Comparison of ENCODE assay signal across 8 cellular contexts in genomic region chr2:64989126-64989981, GRCh38. TPM values are rescaled to one million over a fixed set of nuclear protein-coding genes. Genes with fewer than 3 reads are reported as not detected.
DNase-seq lines count a peak whose midpoint lies in the region; ATAC-seq and TF ChIP-seq lines count a peak whose summit lies in the region.

TSS of gene SLC1A4 (plus strand) at chr2:64989399. CDS start at chr2:64989644, 245 bp downstream.

- H3K4me1 Mint-ChIP-seq in activated T-helper 17 cell treated with anti-CD3 and anti-CD28 coated beads, Interleukin-2, amount 50 U/mL, for 72 hours, result peaks cover 32% of the 10 kb centered on the region
- peaks cover 36% of the 10 kb centered on the region for H3K4me1 Mint-ChIP-seq in nephron
- H3K4me1 Mint-ChIP-seq in stimulated activated naive CD8-positive, alpha-beta T cell treated with anti-CD3 and anti-CD28 coated beads, Interleukin-15, Interleukin-2, amounts not matched to agents 100 ng/mL and 50 ng/mL, for 24 hours (ENCODE audit: low read depth), result peaks cover 52% of the 10 kb centered on the region

- H3K9ac ChIP-seq in Karpas-422 (ENCODE audit: low read length), result peak within 1 kb of the TSS; percentile 98

- ATAC-seq in GM21825 (IDR thresholded peaks at IDR 0.05; ENCODE audit: unreplicated experiment), result peak; percentile 61
- ATAC-seq in activated T-helper 17 cell treated with anti-CD3 and anti-CD28 coated beads, Interleukin-2, amount 50 U/mL, for 72 hours (replicated peaks), result peak; percentile 69

- H3K9me3 Mint-ChIP-seq in activated T-helper 17 cell treated with anti-CD3 and anti-CD28 coated beads, Interleukin-2, amount 50 U/mL, for 72 hours, result no peaks in the 10 kb centered on the region
- no peaks in the 10 kb centered on the region for H3K9me3 Mint-ChIP-seq in nephron
- H3K9me3 Mint-ChIP-seq in stimulated activated naive CD8-positive, alpha-beta T cell treated with anti-CD3 and anti-CD28 coated beads, Interleukin-15, Interleukin-2, amounts not matched to agents 100 ng/mL and 50 ng/mL, for 24 hours, result no peaks in the 10 kb centered on the region

- peak within 1 kb of the TSS; percentile 85 for H3K4me3 ChIP-seq in Karpas-422 (ENCODE audit: low read length)
- H3K4me3 ChIP-seq in fibroblast of pulmonary artery (replicated peaks; ENCODE audit: low read depth, low read length), result peak within 1 kb of the TSS; percentile 75

- H3K27ac ChIP-seq in Karpas-422 (ENCODE audit: low read length) (peak within 1 kb of the TSS; percentile 90), RWPE1 (peak within 1 kb of the TSS; percentile 94)

- no peaks in the 10 kb centered on the region for H3K9me3 ChIP-seq in Karpas-422 (ENCODE audit: low read length)

- H3K27me3 Mint-ChIP-seq in activated T-helper 17 cell treated with anti-CD3 and anti-CD28 coated beads, Interleukin-2, amount 50 U/mL, for 72 hours, result peaks cover 4% of the 10 kb centered on the region
- H3K27me3 Mint-ChIP-seq in nephron (ENCODE audit: low read depth), result peaks cover 27% of the 10 kb centered on the region
- peaks cover 16% of the 10 kb centered on the region for H3K27me3 Mint-ChIP-seq in stimulated activated naive CD8-positive, alpha-beta T cell treated with anti-CD3 and anti-CD28 coated beads, Interleukin-15, Interleukin-2, amounts not matched to agents 100 ng/mL and 50 ng/mL, for 24 hours

- no peaks in the 10 kb centered on the region for H3K27me3 ChIP-seq in Karpas-422 (ENCODE audit: low read length)

- H4K20me1 ChIP-seq in Karpas-422 (ENCODE audit: insufficient read depth, low read depth, low read length), result peaks cover 34% of the 10 kb centered on the region

- peaks cover 26% of the 10 kb centered on the region for H3K36me3 ChIP-seq in Karpas-422 (ENCODE audit: insufficient read depth, low read length)

- no peaks in the 10 kb centered on the region for H3K9me2 ChIP-seq in Karpas-422 (replicated peaks; ENCODE audit: insufficient read depth, low read length)

- DNase-seq in DMS79 treated with DMSO at 0.1 percent for 48 hours (lab: John Stamatoyannopoulos, UW) (peak; percentile 89), Karpas-422 (peak; percentile 96), RWPE1 (ENCODE audit: low spot score) (peak; percentile 78), fibroblast of pulmonary artery (ENCODE audit: low read depth) (peak; percentile 84)

- peaks cover 4% of the 10 kb centered on the region for H3K36me3 Mint-ChIP-seq in activated T-helper 17 cell treated with anti-CD3 and anti-CD28 coated beads, Interleukin-2, amount 50 U/mL, for 72 hours (ENCODE audit: low read depth)
- no peaks in the 10 kb centered on the region for H3K36me3 Mint-ChIP-seq in nephron (ENCODE audit: low read depth)
- peaks cover 18% of the 10 kb centered on the region for H3K36me3 Mint-ChIP-seq in stimulated activated naive CD8-positive, alpha-beta T cell treated with anti-CD3 and anti-CD28 coated beads, Interleukin-15, Interleukin-2, amounts not matched to agents 100 ng/mL and 50 ng/mL, for 24 hours (ENCODE audit: low read depth)

- 0 out of 2 replicates have a peak within 1 kb of the TSS, but pooled peaks have one; percentile 6 for H2AFZ ChIP-seq in Karpas-422 (ENCODE audit: low read length)

- peaks cover 65% of the 10 kb centered on the region for H3K4me1 ChIP-seq in Karpas-422 (ENCODE audit: low read length)

- H3K4me2 ChIP-seq in Karpas-422 (ENCODE audit: low read depth, low read length, poor library complexity, severe bottlenecking), result peak within 1 kb of the TSS; percentile 81

- peaks cover 56% of the 10 kb centered on the region for H3K79me2 ChIP-seq in Karpas-422 (ENCODE audit: low read length)

- TF ChIP-seq CTCF in RWPE1 (conservative IDR thresholded peaks at IDR 0.05; ENCODE audit: low read depth) (no peak), fibroblast of pulmonary artery (IDR thresholded peaks at IDR 0.05; ENCODE audit: low read length, missing control alignments) (no peak), nephron (IDR thresholded peaks at IDR 0.05; ENCODE audit: unreplicated experiment in 3 of 3) (no peak)

- POLR2A ChIA-PET in RWPE1 (lab: Yijun Ruan, JAX; ENCODE audit: low non-redundant PET), result no interaction called here

- peak within 1 kb of the TSS; percentile 87 for H3K4me3 Mint-ChIP-seq in activated T-helper 17 cell treated with anti-CD3 and anti-CD28 coated beads, Interleukin-2, amount 50 U/mL, for 72 hours
- peak within 1 kb of the TSS; percentile 90 to 98 (median 92) for H3K4me3 Mint-ChIP-seq in nephron
- H3K4me3 Mint-ChIP-seq in stimulated activated naive CD8-positive, alpha-beta T cell treated with anti-CD3 and anti-CD28 coated beads, Interleukin-15, Interleukin-2, amounts not matched to agents 100 ng/mL and 50 ng/mL, for 24 hours, result peak within 1 kb of the TSS; percentile 88

- CTCF ChIA-PET in RWPE1 (lab: Yijun Ruan, JAX), result interaction anchor here (0.6 to 1.5 kb wide), 5 partner anchors 46 to 343 kb away, joined by 3 to 5 read pairs (median 3); no protein-coding TSS in a partner anchor

- peak within 1 kb of the TSS; percentile 79 for H3K27ac Mint-ChIP-seq in activated T-helper 17 cell treated with anti-CD3 and anti-CD28 coated beads, Interleukin-2, amount 50 U/mL, for 72 hours
- H3K27ac Mint-ChIP-seq in nephron, result peak within 1 kb of the TSS; percentile 92 to 98 (median 95)
- H3K27ac Mint-ChIP-seq in stimulated activated naive CD8-positive, alpha-beta T cell treated with anti-CD3 and anti-CD28 coated beads, Interleukin-15, Interleukin-2, amounts not matched to agents 100 ng/mL and 50 ng/mL, for 24 hours, result peak within 1 kb of the TSS; percentile 86

RNA-seq across cellular contexts. Expression of gene SLC1A4, which starts in this region (rescaled TPM):
- total RNA-seq in Karpas-422 (2014; rRNA removed; shearing (Covaris generic); ENCODE audit: low replicate concordance), result 114 and 120 TPM in 2 replicates
- 10 to 100 TPM in 1 of 2 donors, 1 to 10 TPM in 1; 8.0 to 44.3 TPM for total RNA-seq in activated T-helper 17 cell treated with anti-CD3 and anti-CD28 coated beads, Interleukin-2, amount 50 U/mL, for 72 hours

Comparison
In these comparisons a context has a peak if more than half of its experiments do, and no peak if none do; other contexts are left out.
1. Peak in every context shown above with its lines: DNase-seq, ATAC-seq, H3K4me3 ChIP-seq and H3K27ac ChIP-seq.